ENCODE assay signal across 19 cellular contexts in the genomic region with DNA sequence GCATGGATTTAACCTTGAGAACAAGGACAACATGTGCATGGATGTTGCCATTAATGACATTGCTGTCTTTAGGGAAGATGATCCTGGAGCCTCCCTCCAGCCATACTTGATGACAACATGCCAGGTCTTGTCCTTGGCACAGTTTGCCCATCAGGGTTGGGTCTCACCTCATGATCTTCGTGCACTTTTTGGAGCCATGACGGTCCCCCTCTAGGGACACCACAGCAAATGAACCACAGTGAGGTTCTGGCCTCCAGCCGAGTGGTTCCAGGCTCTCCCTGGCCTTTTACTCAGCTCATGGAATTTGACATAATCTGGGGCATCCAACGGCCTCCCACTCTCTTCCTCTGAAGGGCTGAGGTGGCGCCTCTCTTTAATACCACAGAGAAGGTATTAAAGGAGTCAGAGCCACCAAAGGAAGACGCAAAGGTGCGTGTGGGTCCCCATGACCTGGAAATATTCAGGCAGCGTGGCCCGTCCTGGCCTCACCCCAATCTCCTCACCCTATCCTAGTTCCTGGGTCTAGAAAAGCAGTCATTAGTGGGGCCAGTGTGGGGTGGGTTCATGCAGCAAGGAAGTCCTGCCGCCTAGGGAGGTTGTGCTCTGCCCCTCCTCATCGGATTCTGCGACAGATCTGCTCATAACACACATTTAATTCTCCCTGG.
"Had no signal": no experiment of that assay in that cellular context is flagged by ENCODE, and none has a peak within 500 bp of the region (broad histone marks: within the 10 kb centered on the region; RNA-seq: fewer than 3 reads in every experiment).

No MANE protein-coding gene starts in this region.

- H3K9me3 Mint-ChIP-seq: mesothelial cell of epicardium had no signal

- H3K4me1 Mint-ChIP-seq: immature natural killer cell had no signal

- H3K4me1 ChIP-seq: foreskin keratinocyte, left lung had no signal

- H3K27ac ChIP-seq: dorsolateral prefrontal cortex, foreskin keratinocyte, gastroesophageal sphincter, hepatocyte, left lung, lower lobe of right lung had no signal

- H3K9me3 ChIP-seq: esophagus muscularis mucosa, gastroesophageal sphincter, lower lobe of right lung had no signal

- H3K4me3 Mint-ChIP-seq: immature natural killer cell, mesothelial cell of epicardium had no signal

- ATAC-seq: foreskin keratinocyte, gastroesophageal sphincter, heart left ventricle, left cardiac atrium, left lung, left ventricle myocardium superior, lower lobe of right lung, mucosa of descending colon had no signal

- DNase-seq: dermis blood vessel endothelial cell; dorsolateral prefrontal cortex; effector CD4-positive, alpha-beta T cell; effector memory CD4-positive, alpha-beta T cell; foreskin keratinocyte; heart left ventricle; hypothalamus; immature natural killer cell; left cardiac atrium; left lung; left ventricle myocardium superior; lower lobe of right lung; mesenchymal stem cell; mucosa of descending colon had no signal

- H3K4me3 ChIP-seq: coronary artery, dorsolateral prefrontal cortex, esophagus muscularis mucosa, gastroesophageal sphincter, heart left ventricle, hepatocyte, left lung, lower lobe of right lung, mucosa of descending colon had no signal

- H3K27me3 ChIP-seq: esophagus muscularis mucosa, foreskin keratinocyte, gastroesophageal sphincter, heart left ventricle, hepatocyte, left lung had no signal

- H3K27ac Mint-ChIP-seq: immature natural killer cell, mesothelial cell of epicardium had no signal

- H3K36me3 ChIP-seq: esophagus muscularis mucosa, gastroesophageal sphincter, heart left ventricle, left lung, lower lobe of right lung had no signal

- H3K36me3 Mint-ChIP-seq: mesothelial cell of epicardium had no signal
